8 cellular contexts compared by ENCODE assay signal in genomic region chr15:80779658-80780415, GRCh38. TPM values are rescaled to one million over a fixed set of nuclear protein-coding genes. Genes with fewer than 3 reads are reported as not detected.
DNase-seq lines count a peak whose midpoint lies in the region; ATAC-seq, FAIRE-seq and TF ChIP-seq lines count a peak whose summit lies in the region.

No MANE protein-coding gene starts in this region.

- H2BK12ac ChIP-seq in trophoblast cell (ENCODE audit: low read length): no peak overlapping the region

- no peak overlapping the region for H2BK120ac ChIP-seq in trophoblast cell (ENCODE audit: insufficient read depth, low read length, poor library complexity)

- H3K27me3 Mint-ChIP-seq in T-helper 17 cell: peaks cover 74% of the 10 kb centered on the region

- H3K36me3 Mint-ChIP-seq in T-helper 17 cell (ENCODE audit: low read depth): peaks cover 2% of the 10 kb centered on the region

- H4K8ac ChIP-seq in trophoblast cell (ENCODE audit: low read depth, low read length): no peak overlapping the region

- H2BK5ac ChIP-seq in trophoblast cell (ENCODE audit: low read depth, low read length, poor library complexity): no peak overlapping the region

- H4K12ac ChIP-seq in trophoblast cell (ENCODE audit: low read depth, low read length): no peak overlapping the region

- H3K14ac ChIP-seq in trophoblast cell (ENCODE audit: low read length): no peak overlapping the region

- peak overlapping the region; percentile 84 for H3K4me3 Mint-ChIP-seq in T-helper 17 cell

- WGBS in A549 (ENCODE audit: missing lambda C conversion rate): 4% methylated on average over 28 of the region's 45 CpGs
- 2 to 3% methylated on average over 38 to 45 of the region's 45 CpGs for WGBS in GM23248 (ENCODE audit: low coverage in 1 of 2, low lambda C conversion rate in 2 of 2, missing lambda C conversion rate in 2 of 2), 2 experiments
- WGBS in trophoblast cell (ENCODE audit: extremely low coverage, insufficient coverage, insufficient read length): no CpG with 5 or more reads among the region's 45 CpGs

- H3K4ac ChIP-seq in trophoblast cell (ENCODE audit: low read depth, low read length): no peak overlapping the region

- H3K4me2 ChIP-seq in A549: peak overlapping the region; percentile 98
- H3K4me2 ChIP-seq in GM23248 (ENCODE audit: unreplicated experiment): peak overlapping the region; percentile 87
- H3K4me2 ChIP-seq in trophoblast cell (ENCODE audit: low read length): peak overlapping the region; percentile 73

- TF ChIP-seq RAD21 in A549 (conservative IDR thresholded peaks at IDR 0.05 in 1 of 2, IDR thresholded peaks at IDR 0.05 in 1 of 2): no peak

- CTCF ChIA-PET in A549 (lab: Yijun Ruan, JAX): interaction anchor here (0.6 to 7.5 kb wide), 122 partner anchors 8 to 1515 kb away, joined by 3 to 362 read pairs (median 4); partner anchors contain the start of gene ABHD17C

- H3K23ac ChIP-seq in trophoblast cell (ENCODE audit: low read length): no peak overlapping the region

- peak overlapping the region in 1 of 2 experiments; percentile 44; a peak in 2 of 6 replicates for H3K27ac ChIP-seq in A549
- H3K27ac ChIP-seq in GM23248: no peak overlapping the region
- H3K27ac ChIP-seq in trophoblast cell (ENCODE audit: low read depth, low read length): no peak overlapping the region

- no peak overlapping the region for H3K27ac Mint-ChIP-seq in T-helper 17 cell

- H3K36me3 ChIP-seq in GM23248 (ENCODE audit: low read depth): peaks cover 21% of the 10 kb centered on the region
- peaks cover 0 to 3% of the 10 kb centered on the region in 2 experiments for H3K36me3 ChIP-seq in trophoblast cell (ENCODE audit: control insufficient read depth in 1 of 2, insufficient read depth in 2 of 2, low read length in 2 of 2)

- 0 out of 2 replicates have a peak, but pooled peaks cover 15% of the 10 kb centered on the region for H4K20me1 ChIP-seq in GM23248 (ENCODE audit: insufficient read depth)

- ATAC-seq in A549 (peak; percentile 52 to 66), T-helper 17 cell (no peak), GM19467 (IDR thresholded peaks at IDR 0.05; ENCODE audit: unreplicated experiment) (no peak)

- TF ChIP-seq CTCF in A549 (IDR thresholded peaks at IDR 0.05): no peak

- H2AK5ac ChIP-seq in trophoblast cell (ENCODE audit: low read length): no peak overlapping the region

- H3K4me1 ChIP-seq in A549 (peaks cover 12% of the 10 kb centered on the region; the same call in 2 of the 3 replicates), GM23248 (ENCODE audit: insufficient read depth) (peaks cover 33% of the 10 kb centered on the region), trophoblast cell (ENCODE audit: control insufficient read depth in 1 of 2, insufficient read depth in 2 of 2, low read length in 2 of 2) (peaks cover 4 to 16% of the 10 kb centered on the region in 2 experiments)

- TF ChIP-seq POLR2A in A549 (IDR thresholded peaks at IDR 0.05; ENCODE audit: low read length): no peak

- POLR2A ChIA-PET in A549 (lab: Yijun Ruan, JAX): interaction anchor here (0.9 to 1.7 kb wide), 3 partner anchors 84 to 212 kb away, joined by 3 to 5 read pairs (median 3); partner anchors contain the start of gene ABHD17C

- H3K9me3 ChIP-seq in A549: no peaks in the 10 kb centered on the region
- no peaks in the 10 kb centered on the region for H3K9me3 ChIP-seq in GM23248 (ENCODE audit: low read depth)
- H3K9me3 ChIP-seq in T-helper 17 cell (ENCODE audit: control insufficient read depth, low read length, poor library complexity, severe bottlenecking): no peaks in the 10 kb centered on the region
- H3K9me3 ChIP-seq in trophoblast cell (ENCODE audit: insufficient read depth, low read depth, low read length): no peaks in the 10 kb centered on the region

- no peak overlapping the region for H3K18ac ChIP-seq in trophoblast cell (ENCODE audit: low read length)

- H3K4me3 ChIP-seq in A549: peak overlapping the region; percentile 56
- peak overlapping the region; percentile 76 for H3K4me3 ChIP-seq in GM23248
- H3K4me3 ChIP-seq in trophoblast cell (ENCODE audit: low read depth, low read length): peak overlapping the region; percentile 74

- H3K27me3 ChIP-seq in GM23248 (replicated peaks; ENCODE audit: insufficient read depth) (no peaks in the 10 kb centered on the region), trophoblast cell (ENCODE audit: insufficient read depth, low read length) (peaks cover 11% of the 10 kb centered on the region)

- peaks cover 10% of the 10 kb centered on the region for H3K4me1 Mint-ChIP-seq in T-helper 17 cell

- peak overlapping the region; percentile 54 for H2AFZ ChIP-seq in GM23248
- H2AFZ ChIP-seq in trophoblast cell (ENCODE audit: insufficient read depth, low read length, poor library complexity): no peak overlapping the region

- H3K79me2 ChIP-seq in GM23248 (ENCODE audit: insufficient read depth) (peaks cover 22% of the 10 kb centered on the region; the same call in 1 of the 2 replicates), trophoblast cell (ENCODE audit: control insufficient read depth, insufficient read depth, low read length, poor library complexity) (no peaks in the 10 kb centered on the region)

- no peaks in the 10 kb centered on the region for H3K79me1 ChIP-seq in trophoblast cell (ENCODE audit: low read length)

- no peak for FAIRE-seq in A549 (lab: Jason Lieb, UNC)

- H3K9me2 ChIP-seq in GM23248 (ENCODE audit: insufficient read depth): no peaks in the 10 kb centered on the region

- TF ChIP-seq EP300 in A549 (IDR thresholded peaks at IDR 0.05): no peak

- no peak overlapping the region for H4K91ac ChIP-seq in trophoblast cell (ENCODE audit: low read depth, low read length)

- H3K9ac ChIP-seq in GM23248 (peak overlapping the region; percentile 53), trophoblast cell (ENCODE audit: low read length) (no peak overlapping the region)

- DNase-seq in A549 (ENCODE audit: low read depth in 1 of 2, low spot score in 1 of 2) (peak; percentile 41 to 49), GM23248 (peak; percentile 83), T-helper 17 cell (no peak), glomerular visceral epithelial cell (ENCODE audit: extremely low spot score) (peak; percentile 58), trophoblast cell (peak; percentile 26 to 61), amniotic stem cell (lab: John Stamatoyannopoulos, UW) (no peak)
- DNase-seq in effector CD4-positive, alpha-beta T cell: no peak

- peaks cover 70% of the 10 kb centered on the region for H3F3A ChIP-seq in GM23248 (ENCODE audit: insufficient read depth)

- in situ Hi-C loops in GM23248 (cut with MboI): loop anchor here (5.0 to 10.0 kb wide), 2 partner anchors 215 to 323 kb away; no protein-coding TSS in a partner anchor

TF ChIP-seq in A549, 52 proteins besides CTCF, POLR2A, EP300 and RAD21:
- no peak for TF ChIP-seq NFE2L2 (conservative IDR thresholded peaks at IDR 0.05; ENCODE audit: low read length)
- no peak for TF ChIP-seq JUNB (IDR thresholded peaks at IDR 0.05)
- no peak for TF ChIP-seq HOXB5 (CRISPR knock-in tag; IDR thresholded peaks at IDR 0.05)
- TF ChIP-seq ELK1 (IDR thresholded peaks at IDR 0.05; ENCODE audit: low read depth, low read length): no peak
- no peak for TF ChIP-seq CBX2 (IDR thresholded peaks at IDR 0.05; ENCODE audit: borderline replicate concordance, low read depth)
- TF ChIP-seq USF2 (IDR thresholded peaks at IDR 0.05): no peak
- no peak for TF ChIP-seq MAX (IDR thresholded peaks at IDR 0.05)
- no peak for TF ChIP-seq RCOR1 (IDR thresholded peaks at IDR 0.05; ENCODE audit: low read depth, low read length)
- no peak for TF ChIP-seq ZSCAN20 (CRISPR knock-in tag; IDR thresholded peaks at IDR 0.05)
- TF ChIP-seq CHD2 (IDR thresholded peaks at IDR 0.05; ENCODE audit: low read length, partially characterized antibody): no peak
- no peak for TF ChIP-seq ZFP36 (IDR thresholded peaks at IDR 0.05; ENCODE audit: borderline replicate concordance, partially characterized antibody)
- no peak for TF ChIP-seq RFX5 (IDR thresholded peaks at IDR 0.05)
- no peak for TF ChIP-seq HOXA7 (CRISPR knock-in tag; IDR thresholded peaks at IDR 0.05)
- no peak for TF ChIP-seq BHLHE40 (IDR thresholded peaks at IDR 0.05; ENCODE audit: low read depth, low read length)
- TF ChIP-seq KDM5A (IDR thresholded peaks at IDR 0.05): no peak
TF ChIP-seq in A549: peak in this region for 0.

RNA-seq across cellular contexts. Expression of gene CEMIP, which starts 0.7 kb away (rescaled TPM):
- polyA plus RNA-seq in A549 (2011; rRNA removed): 0.84 and 1.1 TPM in 2 replicates
- 0.05 and 0.22 TPM in 2 replicates for polyA plus RNA-seq in A549 (2012; cell fraction: cytosol; rRNA removed)
- 0.11 and 0.16 TPM in 2 replicates for polyA plus RNA-seq in A549 (2012; cell fraction: nucleus; rRNA removed)
- polyA plus RNA-seq in A549 (2017; fragmentation: RNase III; extraction: RNeasy Plus Mini Kit Qiagen cat#74134 plus additional on column Dnase treatment): 0.32 to 0.75 TPM (median 0.54 TPM) in 3 replicates
- polyA minus RNA-seq in A549 (2011; rRNA and poly(A)+ RNA removed): 2.0 and 2.4 TPM in 2 replicates
- total RNA-seq in GM23248 (2014; rRNA removed; shearing (Covaris generic)): 213 and 232 TPM in 2 replicates
- polyA plus RNA-seq in GM23248 (2016; fragmentation: Nextera tagmentation; extraction: Ambion mirVana): 134 and 137 TPM in 2 replicates
- under 1 TPM; 0.15 to 0.42 TPM for total RNA-seq in T-helper 17 cell
- polyA plus RNA-seq in trophoblast cell (2013): 7.4 and 7.5 TPM in 2 replicates

Comparison
In these comparisons a context has a peak if more than half of its experiments do, and no peak if none do; other contexts are left out.
1. ATAC-seq: peak in A549 (2 of 2); none in T-helper 17 cell (single experiment) and GM19467 (single experiment).
2. DNase-seq: peak in A549 (2 of 2), GM23248 (single experiment), glomerular visceral epithelial cell (single experiment) and trophoblast cell (2 of 2); none in T-helper 17 cell (0 of 3), amniotic stem cell (single experiment) and effector CD4-positive, alpha-beta T cell (single experiment).
3. RNA of gene CEMIP, which starts 0.7 kb away (total RNA-seq): 213 to 232 TPM in GM23248; 0.15 to 0.42 TPM in T-helper 17 cell; every median in the first group is over 100 times any median in the second.
4. Peak in every context shown above with its lines, with median percentiles within 50 percentile points of each other: H3K4me2 ChIP-seq and H3K4me3 ChIP-seq.